Comparison of ENCODE assay signal across 9 cellular contexts in genomic region chr11:118682372-118682771, GRCh38. TPM values are rescaled to one million over a fixed set of nuclear protein-coding genes. Genes with fewer than 3 reads are reported as not detected.
"Had no signal": no experiment of that assay in that cellular context is flagged by ENCODE, and none has a peak within 500 bp of the region (broad histone marks: within the 10 kb centered on the region; RNA-seq: fewer than 3 reads in every experiment).

No MANE protein-coding gene starts in this region.

- ATAC-seq: GM12878 had no signal

- FAIRE-seq: G401.6, GM12878, GM12891, GM12892, GM18507, GM19239 had no signal

- DNase-seq: GDM1, GF-D8 had no signal

- H3K4me3 ChIP-seq: GM12878 had no signal

RNA-seq across cellular contexts. Expression of gene TREH, which starts 2.9 kb away (rescaled TPM):
- total RNA-seq: G401, GM12878 had no signal
- polyA plus RNA-seq: GM12878 had no signal
